In genomic region chr1:116012716-116013115, GRCh38 we compare ENCODE assay signal across 20 cellular contexts. TPM values are rescaled to one million over a fixed set of nuclear protein-coding genes. Genes with fewer than 3 reads are reported as not detected.
"Had no signal": no experiment of that assay in that cellular context is flagged by ENCODE, and none has a peak within 500 bp of the region (broad histone marks: within the 10 kb centered on the region; RNA-seq: fewer than 3 reads in every experiment).

No MANE protein-coding gene starts in this region.

- H3K9ac ChIP-seq: neural progenitor cell had no signal

- H3K4me2 ChIP-seq: neural progenitor cell had no signal

- H3K27me3 ChIP-seq: neural progenitor cell, right lobe of liver, stomach, tibial nerve, upper lobe of left lung had no signal

- H3K27ac ChIP-seq: neural progenitor cell, psoas muscle, right lobe of liver, stomach, thoracic aorta, tibial nerve, upper lobe of left lung had no signal

- H3K4me1 ChIP-seq: stomach, tibial nerve, upper lobe of left lung had no signal

- H2AFZ ChIP-seq: neural progenitor cell had no signal

- H3K4me3 ChIP-seq: neural progenitor cell, psoas muscle, right lobe of liver, stomach, thoracic aorta, tibial nerve, upper lobe of left lung had no signal

- H3K36me3 ChIP-seq: neural progenitor cell, right lobe of liver, thoracic aorta, tibial nerve, upper lobe of left lung had no signal

- DNase-seq: cerebellar nuclear complex; cortex of kidney; effector CD4-positive, alpha-beta T cell; mesendoderm; midbrain; naive thymus-derived CD4-positive, alpha-beta T cell; psoas muscle; right lobe of liver; small intestine; stimulated activated CD4-positive, alpha-beta T cell treated with anti-CD3 and anti-CD28 coated beads, Interleukin-12 subunit alpha, Interleukin-12 subunit beta, amount 100 ng/mL, for 4 hours; stimulated activated CD4-positive, alpha-beta T cell treated with anti-CD3 and anti-CD28 coated beads, Interleukin-2, amount 100 ng/mL, for 24 hours; stimulated activated CD4-positive, alpha-beta T cell treated with anti-CD3 and anti-CD28 coated beads, Interleukin-4, amount 100 ng/mL, for 24 hours; stimulated activated naive CD4-positive, alpha-beta T cell treated with Interleukin-2 at 50 U/mL for 16 hours; stomach; upper lobe of left lung had no signal

- H3K9me3 ChIP-seq: psoas muscle, right lobe of liver, stomach, thoracic aorta, tibial nerve, upper lobe of left lung had no signal

RNA-seq across cellular contexts. Expression of gene SLC22A15, which starts 36.4 kb away (rescaled TPM):
- total RNA-seq: dermis microvascular lymphatic vessel endothelial cell, lung microvascular endothelial cell had no signal
- polyA plus RNA-seq: naive thymus-derived CD4-positive, alpha-beta T cell had no signal
